Comparison of ENCODE assay signal across 11 cellular contexts in the genomic region with DNA sequence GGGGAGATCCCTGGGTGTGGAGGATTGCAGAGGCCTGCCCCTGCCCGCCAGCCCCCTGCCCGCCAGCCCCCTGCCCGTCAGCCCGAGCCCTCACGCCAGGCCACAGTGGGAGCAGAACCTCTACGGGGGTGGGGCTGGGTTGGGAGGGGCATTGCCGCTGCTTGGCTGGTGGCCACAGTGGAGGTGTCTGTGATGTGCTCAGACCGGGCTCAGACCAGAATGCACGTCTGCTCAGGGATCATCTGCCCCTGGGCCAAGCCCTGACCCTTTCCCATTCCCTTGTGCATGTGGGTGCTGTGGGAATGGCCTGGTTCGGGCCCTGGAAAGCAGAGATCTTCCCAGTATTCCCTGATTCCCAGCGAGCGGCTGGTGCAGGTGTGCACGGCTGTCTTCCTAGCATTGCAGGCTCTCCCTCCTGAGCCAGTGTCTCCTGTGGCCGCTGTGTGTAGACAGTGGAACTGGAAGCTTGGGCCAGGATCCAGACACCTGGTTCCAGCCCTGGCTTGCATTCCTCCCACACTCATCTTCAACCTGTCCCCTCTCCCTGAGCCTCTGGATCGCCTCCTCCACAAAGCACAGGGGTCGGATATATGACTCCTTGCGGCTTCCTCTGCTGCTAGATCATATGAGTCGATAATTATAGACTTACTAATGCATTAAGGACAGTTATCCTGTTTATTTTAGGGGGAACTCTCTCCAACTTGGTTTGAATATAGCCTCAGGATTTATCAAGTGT.
A peak's percentile ranks its signal among the peaks of the same experiment; 100 is the strongest.
DNase-seq lines count a peak whose midpoint lies in the region; ATAC-seq lines count a peak whose summit lies in the region.
"Had no signal": no experiment of that assay in that cellular context is flagged by ENCODE, and none has a peak within 500 bp of the region (broad histone marks: within the 10 kb centered on the region; RNA-seq: fewer than 3 reads in every experiment).

No MANE protein-coding gene starts in this region.

- no peak overlapping the region for H3K9ac ChIP-seq in GM23248

- no peaks in the 10 kb centered on the region for H3K27me3 ChIP-seq in CD4-positive, CD25-positive, alpha-beta regulatory T cell (ENCODE audit: control insufficient read depth, insufficient read depth, low read length)
- H3K27me3 ChIP-seq in GM23248 (replicated peaks; ENCODE audit: insufficient read depth) = no peaks in the 10 kb centered on the region
- H3K27me3 ChIP-seq: left lung had no signal

- H3K4me1 Mint-ChIP-seq in CD4-positive, CD25-positive, alpha-beta regulatory T cell = peaks cover 50 to 98% (median 70%) of the 10 kb centered on the region in 4 donors

- H2AFZ ChIP-seq in GM23248 = no peak overlapping the region

- no peaks in the 10 kb centered on the region for H3K36me3 ChIP-seq in CD4-positive, CD25-positive, alpha-beta regulatory T cell (ENCODE audit: control insufficient read depth, insufficient read depth, low read length)
- H3K36me3 ChIP-seq in KOPT-K1 (ENCODE audit: insufficient read depth, low read length) (no peaks in the 10 kb centered on the region), GM23248 (ENCODE audit: low read depth) (no peaks in the 10 kb centered on the region)
- H3K36me3 ChIP-seq: left lung had no signal

- peaks cover 91% of the 10 kb centered on the region for H3K4me1 ChIP-seq in CD4-positive, CD25-positive, alpha-beta regulatory T cell (ENCODE audit: control insufficient read depth, insufficient read depth, low read length, poor library complexity, severe bottlenecking)
- peaks cover 12% of the 10 kb centered on the region; the same call in 1 of the 2 replicates for H3K4me1 ChIP-seq in GM23248 (ENCODE audit: insufficient read depth)

- no peak overlapping the region for H3K4me2 ChIP-seq in GM23248 (ENCODE audit: unreplicated experiment)

- peak overlapping the region; percentile 99 to 100 (median 100) for H3K27ac Mint-ChIP-seq in CD4-positive, CD25-positive, alpha-beta regulatory T cell

- ATAC-seq in CD4-positive, CD25-positive, alpha-beta regulatory T cell (ENCODE audit: low read depth in 2 of 2) = no peak
- ATAC-seq in left lobe of liver (peak; percentile 52), HG02973 (IDR thresholded peaks at IDR 0.05; ENCODE audit: unreplicated experiment) (no peak)
- ATAC-seq: left lung had no signal

- no peaks in the 10 kb centered on the region for H4K20me1 ChIP-seq in GM23248 (ENCODE audit: insufficient read depth)

- peak overlapping the region; percentile 99 for H3K27ac ChIP-seq in CD4-positive, CD25-positive, alpha-beta regulatory T cell (ENCODE audit: insufficient read depth, low read length, poor library complexity, severe bottlenecking)
- H3K27ac ChIP-seq in KOPT-K1 (ENCODE audit: low read depth, low read length, poor library complexity, severe bottlenecking) = peak overlapping the region; percentile 87
- H3K27ac ChIP-seq in caudate nucleus (ENCODE audit: low read depth, low read length) = peak overlapping the region; percentile 84
- no peak overlapping the region for H3K27ac ChIP-seq in GM23248
- H3K27ac ChIP-seq: left lung had no signal

- no peaks in the 10 kb centered on the region for H3K9me3 ChIP-seq in CD4-positive, CD25-positive, alpha-beta regulatory T cell (ENCODE audit: control insufficient read depth in 2 of 2, low read length in 2 of 2)
- no peaks in the 10 kb centered on the region for H3K9me3 ChIP-seq in KOPT-K1 (ENCODE audit: insufficient read depth, low read length, poor library complexity, severe bottlenecking)
- no peaks in the 10 kb centered on the region for H3K9me3 ChIP-seq in GM23248 (ENCODE audit: low read depth)
- H3K9me3 ChIP-seq: left lung had no signal

- no peaks in the 10 kb centered on the region for H3K36me3 Mint-ChIP-seq in CD4-positive, CD25-positive, alpha-beta regulatory T cell

- in situ Hi-C loops in GM23248 (cut with MboI) = no loop called here

- H3K9me3 Mint-ChIP-seq in CD4-positive, CD25-positive, alpha-beta regulatory T cell = no peaks in the 10 kb centered on the region
- H3K9me3 Mint-ChIP-seq: central memory CD8-positive, alpha-beta T cell had no signal

- H3K4me3 ChIP-seq in CD4-positive, CD25-positive, alpha-beta regulatory T cell (ENCODE audit: low read depth, low read length) = peak overlapping the region; percentile 72
- no peak overlapping the region for H3K4me3 ChIP-seq in GM23248
- H3K4me3 ChIP-seq: left lung had no signal

- no peak for DNase-seq in CD4-positive, CD25-positive, alpha-beta regulatory T cell
- DNase-seq in caudate nucleus (lab: John Stamatoyannopoulos, UW) (no peak), left lobe of liver (ENCODE audit: low spot score) (peak; percentile 44), OCI-M1 (lab: John Stamatoyannopoulos, UW) (no peak), GM23248 (no peak)
- DNase-seq in stimulated activated CD4-positive, alpha-beta T cell treated with anti-CD3 and anti-CD28 coated beads, Interleukin-15, amount 100 ng/mL, for 24 hours = no peak
- DNase-seq: left lung, trophoblast cell had no signal

- no peaks in the 10 kb centered on the region for H3K79me2 ChIP-seq in GM23248 (ENCODE audit: insufficient read depth)

- WGBS in GM23248 (ENCODE audit: low coverage in 1 of 2, low lambda C conversion rate in 2 of 2, missing lambda C conversion rate in 2 of 2), 2 experiments = 78 to 83% methylated on average over 11 to 18 of the region's 18 CpGs

- H3F3A ChIP-seq in GM23248 (ENCODE audit: insufficient read depth) = no peaks in the 10 kb centered on the region

- no peaks in the 10 kb centered on the region for H3K9me2 ChIP-seq in GM23248 (ENCODE audit: insufficient read depth)

- H3K27me3 Mint-ChIP-seq in CD4-positive, CD25-positive, alpha-beta regulatory T cell = peaks cover 4% of the 10 kb centered on the region
- H3K27me3 Mint-ChIP-seq: central memory CD8-positive, alpha-beta T cell had no signal

- H3K4me3 Mint-ChIP-seq in CD4-positive, CD25-positive, alpha-beta regulatory T cell = peak overlapping the region; percentile 87 to 99 (median 96)
- H3K4me3 Mint-ChIP-seq: central memory CD8-positive, alpha-beta T cell had no signal
